Comparison of ENCODE assay signal across 17 cellular contexts in genomic region chr15:67037694-67038093, GRCh38.
"Had no signal": no experiment of that assay in that cellular context is flagged by ENCODE, and none has a peak within 500 bp of the region (broad histone marks: within the 10 kb centered on the region; RNA-seq: fewer than 3 reads in every experiment).

No MANE protein-coding gene starts in this region.

- H3K27me3 Mint-ChIP-seq: naive B cell; stimulated activated memory B cell treated with anti-CD40 and anti-IgM and Interleukin-4, amounts not matched to agents 10 μg/mL and 1 μg/mL and 100 μg/mL, for 72 hours had no signal

- H3K4me3 ChIP-seq: adrenal gland, cardiac muscle cell, dorsolateral prefrontal cortex, gastrocnemius medialis, tibial artery had no signal

- H3K27ac ChIP-seq: adrenal gland, cardiac muscle cell, gastrocnemius medialis, neutrophil, parathyroid adenoma, tibial artery had no signal

- H2AFZ ChIP-seq: parathyroid adenoma had no signal

- H3K4me1 ChIP-seq: parathyroid adenoma had no signal

- H3K79me2 ChIP-seq: parathyroid adenoma had no signal

- ATAC-seq: gastrocnemius medialis; left cardiac atrium; stimulated activated memory B cell treated with anti-CD40 and anti-IgM and Interleukin-4, amounts not matched to agents 10 μg/mL and 1 μg/mL and 100 μg/mL, for 72 hours had no signal

- H3K9ac ChIP-seq: parathyroid adenoma had no signal

- H3K36me3 ChIP-seq: adrenal gland, cardiac muscle cell, gastrocnemius medialis, neutrophil, tibial artery had no signal

- H3K9me3 Mint-ChIP-seq: activated naive CD4-positive, alpha-beta T cell treated with anti-CD3 and anti-CD28 coated beads, Interleukin-2, amount 10 ng/mL, durations not matched to agents 7 days and 5 days; naive B cell; stimulated activated memory B cell treated with anti-CD40 and anti-IgM and Interleukin-4, amounts not matched to agents 10 μg/mL and 1 μg/mL and 100 μg/mL, for 72 hours had no signal

- H3K36me3 Mint-ChIP-seq: activated naive CD4-positive, alpha-beta T cell treated with anti-CD3 and anti-CD28 coated beads, Interleukin-2, amount 10 ng/mL, durations not matched to agents 7 days and 5 days; naive B cell; stimulated activated memory B cell treated with anti-CD40 and anti-IgM and Interleukin-4, amounts not matched to agents 10 μg/mL and 1 μg/mL and 100 μg/mL, for 72 hours had no signal

- H3K27ac Mint-ChIP-seq: activated naive CD4-positive, alpha-beta T cell treated with anti-CD3 and anti-CD28 coated beads, Interleukin-2, amount 10 ng/mL, durations not matched to agents 7 days and 5 days; naive B cell; stimulated activated memory B cell treated with anti-CD40 and anti-IgM and Interleukin-4, amounts not matched to agents 10 μg/mL and 1 μg/mL and 100 μg/mL, for 72 hours had no signal

- H3K27me3 ChIP-seq: adrenal gland, gastrocnemius medialis, tibial artery had no signal

- H3K9me3 ChIP-seq: adrenal gland, gastrocnemius medialis, neutrophil, tibial artery had no signal

- DNase-seq: activated CD4-positive, alpha-beta T cell treated with anti-CD3 and anti-CD28 coated beads, Interleukin-2, amount 50 U/mL, for 48 hours; activated CD4-positive, CD25-positive, alpha-beta regulatory T cell treated with anti-CD3 and anti-CD28 coated beads, Interleukin-2, amount 50 U/mL, for 72 hours; activated naive CD4-positive, alpha-beta T cell treated with anti-CD3 and anti-CD28 coated beads, Interleukin-2, amount 10 ng/mL, durations not matched to agents 7 days and 5 days; adrenal gland; dorsolateral prefrontal cortex; erythroblast; gastrocnemius medialis; left cardiac atrium; midbrain; naive B cell; stimulated activated CD4-positive, alpha-beta T cell treated with anti-CD3 and anti-CD28 coated beads, Interleukin-2, amount 100 ng/mL, for 48 hours; SW 1271; tibial artery had no signal

- H3K4me3 Mint-ChIP-seq: activated naive CD4-positive, alpha-beta T cell treated with anti-CD3 and anti-CD28 coated beads, Interleukin-2, amount 10 ng/mL, durations not matched to agents 7 days and 5 days; stimulated activated memory B cell treated with anti-CD40 and anti-IgM and Interleukin-4, amounts not matched to agents 10 μg/mL and 1 μg/mL and 100 μg/mL, for 72 hours had no signal
